9 cellular contexts compared by ENCODE assay signal in the genomic region with DNA sequence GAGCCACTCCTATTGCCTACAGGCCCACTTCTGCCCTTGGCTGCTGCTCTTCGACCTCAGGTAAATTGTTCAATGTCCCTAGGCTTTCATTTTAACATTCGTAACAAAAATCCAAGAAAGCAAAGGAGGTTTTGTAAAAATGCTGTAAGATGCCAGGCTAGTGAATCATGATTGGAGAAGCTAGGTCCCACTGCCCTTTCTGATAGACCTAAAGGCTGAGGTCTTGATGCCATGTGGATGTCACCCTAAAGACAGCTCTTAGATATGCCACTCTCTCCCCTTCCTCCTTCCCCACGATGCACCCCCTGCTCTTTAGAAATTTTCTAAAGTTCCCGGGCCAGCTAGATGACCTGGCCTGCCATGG. TPM values are rescaled to one million over a fixed set of nuclear protein-coding genes. Genes with fewer than 3 reads are reported as not detected.
DNase-seq lines count a peak whose midpoint lies in the region; ATAC-seq and TF ChIP-seq lines count a peak whose summit lies in the region.
"Had no signal": no experiment of that assay in that cellular context is flagged by ENCODE, and none has a peak within 500 bp of the region (broad histone marks: within the 10 kb centered on the region; RNA-seq: fewer than 3 reads in every experiment).

No MANE protein-coding gene starts in this region.

- H3K27ac Mint-ChIP-seq in chondrocyte (ENCODE audit: unreplicated experiment): peak overlapping the region; percentile 99
- peak overlapping the region in 1 of 2 donors; percentile 51 for H3K27ac Mint-ChIP-seq in natural killer cell treated with Interleukin-12 subunit alpha and Interleukin-12 subunit beta and Interleukin-15 and Interleukin-18, amount 100 ng/mL, for 72 hours

- H4K20me1 ChIP-seq in neural cell (ENCODE audit: insufficient read depth): no peaks in the 10 kb centered on the region
- no peaks in the 10 kb centered on the region; the same call in 1 of the 2 replicates for H4K20me1 ChIP-seq in MM.1S (ENCODE audit: insufficient read depth, low read length)

- H3K4me2 ChIP-seq in neural cell (ENCODE audit: low read length): no peak overlapping the region
- H3K4me2 ChIP-seq in MM.1S (ENCODE audit: low read depth, low read length): no peak overlapping the region

- TF ChIP-seq RAD21 in neural cell (conservative IDR thresholded peaks at IDR 0.05): no peak

- no peak for TF ChIP-seq EP300 in neural cell (conservative IDR thresholded peaks at IDR 0.05; ENCODE audit: poor library complexity, severe bottlenecking)

- H3K9me3 Mint-ChIP-seq in chondrocyte (ENCODE audit: low read depth): no peaks in the 10 kb centered on the region
- no peaks in the 10 kb centered on the region for H3K9me3 Mint-ChIP-seq in natural killer cell treated with Interleukin-12 subunit alpha and Interleukin-12 subunit beta and Interleukin-15 and Interleukin-18, amount 100 ng/mL, for 72 hours

- H3K4me1 Mint-ChIP-seq in chondrocyte (ENCODE audit: low read depth): peaks cover 50% of the 10 kb centered on the region
- peaks cover 6 to 11% of the 10 kb centered on the region in 2 donors for H3K4me1 Mint-ChIP-seq in natural killer cell treated with Interleukin-12 subunit alpha and Interleukin-12 subunit beta and Interleukin-15 and Interleukin-18, amount 100 ng/mL, for 72 hours (ENCODE audit: low read depth in 2 of 2)

- peak overlapping the region; percentile 28 for H3K9ac ChIP-seq in HUES6 (ENCODE audit: low read length)
- peak overlapping the region; percentile 43 for H3K9ac ChIP-seq in neural cell (ENCODE audit: low read length)
- H3K9ac ChIP-seq in MM.1S (ENCODE audit: low read length): no peak overlapping the region

- no peak overlapping the region for H3K4me3 ChIP-seq in ACC112 (ENCODE audit: low read depth, low read length)
- peak overlapping the region; percentile 21; the same call in 1 of the 2 replicates for H3K4me3 ChIP-seq in HUES6 (ENCODE audit: low read depth, low read length)
- no peak overlapping the region for H3K4me3 ChIP-seq in neural cell (ENCODE audit: low read length)
- no peak overlapping the region for H3K4me3 ChIP-seq in MM.1S (ENCODE audit: low read length)

- H3K27me3 ChIP-seq in ACC112 (ENCODE audit: insufficient read depth, low read length): no peaks in the 10 kb centered on the region
- no peaks in the 10 kb centered on the region for H3K27me3 ChIP-seq in HUES6 (ENCODE audit: control insufficient read depth, insufficient read depth, low read length)
- H3K27me3 ChIP-seq in neural cell (ENCODE audit: insufficient read depth, low read depth, low read length): no peaks in the 10 kb centered on the region
- no peaks in the 10 kb centered on the region for H3K27me3 ChIP-seq in MM.1S (replicated peaks; ENCODE audit: insufficient read depth, low read length)

- H3K4me3 Mint-ChIP-seq in chondrocyte (ENCODE audit: unreplicated experiment): no peak overlapping the region
- H3K4me3 Mint-ChIP-seq in natural killer cell treated with Interleukin-12 subunit alpha and Interleukin-12 subunit beta and Interleukin-15 and Interleukin-18, amount 100 ng/mL, for 72 hours: no peak overlapping the region

- H3K79me2 ChIP-seq in ACC112 (ENCODE audit: control insufficient read depth, insufficient read depth, low read length, unreplicated experiment) (no peaks in the 10 kb centered on the region), neural cell (replicated peaks; ENCODE audit: insufficient read depth, low read length) (no peaks in the 10 kb centered on the region), MM.1S (ENCODE audit: low read length) (no peaks in the 10 kb centered on the region)

- peaks cover 4% of the 10 kb centered on the region for H3F3A ChIP-seq in neural cell (ENCODE audit: insufficient read depth, low read length, poor library complexity, severe bottlenecking)
- peaks cover 9% of the 10 kb centered on the region for H3F3A ChIP-seq in MM.1S (ENCODE audit: insufficient read depth, low read length)

- H3K36me3 Mint-ChIP-seq in chondrocyte (ENCODE audit: low read depth): peaks cover 26% of the 10 kb centered on the region
- peaks cover 4% of the 10 kb centered on the region for H3K36me3 Mint-ChIP-seq in natural killer cell treated with Interleukin-12 subunit alpha and Interleukin-12 subunit beta and Interleukin-15 and Interleukin-18, amount 100 ng/mL, for 72 hours

- ATAC-seq in natural killer cell treated with Interleukin-12 subunit alpha and Interleukin-12 subunit beta and Interleukin-15 and Interleukin-18, amount 100 ng/mL, for 72 hours: no peak
- ATAC-seq: activated CD4-positive, CD25-positive, alpha-beta regulatory T cell treated with anti-CD3 and anti-CD28 coated beads, Interleukin-2, amount 50 U/mL, for 24 hours had no signal

- no peak for DNase-seq in chondrocyte (ENCODE audit: low spot score)
- DNase-seq in inferior parietal cortex (ENCODE audit: extremely low spot score): no peak
- DNase-seq in islet precursor cell: no peak
- DNase-seq in natural killer cell treated with Interleukin-12 subunit alpha and Interleukin-12 subunit beta and Interleukin-15 and Interleukin-18, amount 100 ng/mL, for 72 hours (ENCODE audit: low spot score): no peak
- DNase-seq in MM.1S: no peak

- TF ChIP-seq CTCF in chondrocyte (IDR thresholded peaks at IDR 0.05): no peak
- TF ChIP-seq CTCF in neural cell (IDR thresholded peaks at IDR 0.05; ENCODE audit: poor library complexity, severe bottlenecking): no peak
- TF ChIP-seq CTCF in MM.1S (IDR thresholded peaks at IDR 0.05; ENCODE audit: low read length): no peak

- H3K27me3 Mint-ChIP-seq in chondrocyte (ENCODE audit: low read depth): no peaks in the 10 kb centered on the region
- H3K27me3 Mint-ChIP-seq in natural killer cell treated with Interleukin-12 subunit alpha and Interleukin-12 subunit beta and Interleukin-15 and Interleukin-18, amount 100 ng/mL, for 72 hours: no peaks in the 10 kb centered on the region

- H2AFZ ChIP-seq in ACC112 (ENCODE audit: low read length, unreplicated experiment): no peak overlapping the region
- no peak overlapping the region for H2AFZ ChIP-seq in neural cell (ENCODE audit: low read depth, low read length)
- H2AFZ ChIP-seq in MM.1S (ENCODE audit: low read length): no peak overlapping the region

- H3K36me3 ChIP-seq in ACC112 (ENCODE audit: insufficient read depth, low read length) (peaks cover 23% of the 10 kb centered on the region; the same call in 1 of the 2 replicates), HUES6 (ENCODE audit: control insufficient read depth, insufficient read depth, low read length) (peaks cover 52% of the 10 kb centered on the region), neural cell (ENCODE audit: insufficient read depth, low read length) (peaks cover 13% of the 10 kb centered on the region), MM.1S (replicated peaks; ENCODE audit: insufficient read depth, low read length) (peaks cover 6% of the 10 kb centered on the region; the same call in 1 of the 2 replicates)

- peak overlapping the region; percentile 64 for H3K27ac ChIP-seq in ACC112 (ENCODE audit: low read depth, low read length)
- H3K27ac ChIP-seq in HUES6 (ENCODE audit: low read depth, low read length): peak overlapping the region; percentile 10; the same call in 1 of the 2 replicates
- H3K27ac ChIP-seq in neural cell (ENCODE audit: low read length): peak overlapping the region; percentile 77
- H3K27ac ChIP-seq in MM.1S (ENCODE audit: low read length): no peak overlapping the region

- H3K9me2 ChIP-seq in neural cell (ENCODE audit: insufficient read depth, low read length) (no peaks in the 10 kb centered on the region), MM.1S (replicated peaks; ENCODE audit: insufficient read depth, low read length) (no peaks in the 10 kb centered on the region)

- H3K9me3 ChIP-seq in HUES6 (ENCODE audit: control insufficient read depth, insufficient read depth, low read depth, low read length) (no peaks in the 10 kb centered on the region), neural cell (ENCODE audit: low read length) (no peaks in the 10 kb centered on the region), MM.1S (replicated peaks; ENCODE audit: insufficient read depth, low read length) (no peaks in the 10 kb centered on the region)

- H3K4me1 ChIP-seq in ACC112 (ENCODE audit: control insufficient read depth, insufficient read depth, low read length, unreplicated experiment) (peaks cover 32% of the 10 kb centered on the region), HUES6 (ENCODE audit: control insufficient read depth, insufficient read depth, low read length) (peaks cover 30% of the 10 kb centered on the region), MM.1S (ENCODE audit: low read length) (peaks cover 12% of the 10 kb centered on the region)

TF ChIP-seq in neural cell, 6 proteins besides CTCF, POLR2A, EP300 and RAD21 (continues in another document):
- TF ChIP-seq TAF1 (IDR thresholded peaks at IDR 0.05; ENCODE audit: low read depth): no peak
- no peak for TF ChIP-seq EZH2 (IDR thresholded peaks at IDR 0.05; ENCODE audit: borderline replicate concordance, insufficient read depth, low read length, poor library complexity, severe bottlenecking)
- no peak for TF ChIP-seq SMC3 (conservative IDR thresholded peaks at IDR 0.05; ENCODE audit: poor library complexity)
- TF ChIP-seq MXI1 (conservative IDR thresholded peaks at IDR 0.05; ENCODE audit: poor library complexity, severe bottlenecking): no peak

RNA-seq across cellular contexts. Expression of a gene that starts 9.9 kb away (rescaled TPM):
- total RNA-seq in chondrocyte: 13.9 to 15.8 TPM (median 14.1 TPM) in 3 replicates
- polyA plus RNA-seq in neural cell: 18.1 and 21.1 TPM in 2 replicates
- 10.1 and 12.2 TPM in 2 replicates for polyA minus RNA-seq in neural cell
- total RNA-seq in natural killer cell treated with Interleukin-12 subunit alpha and Interleukin-12 subunit beta and Interleukin-15 and Interleukin-18, amount 100 ng/mL, for 72 hours: 10 to 100 TPM; 20.5 to 26.9 TPM

RNA-seq across cellular contexts. Expression of a gene that starts 45.0 kb away (rescaled TPM):
- 66.3 to 89.3 TPM (median 80.9 TPM) in 3 replicates for total RNA-seq in chondrocyte
- 15.7 and 17.3 TPM in 2 replicates for polyA plus RNA-seq in neural cell
- 37.7 and 41.7 TPM in 2 replicates for polyA minus RNA-seq in neural cell
- 10 to 100 TPM; 80.9 to 88.9 TPM for total RNA-seq in natural killer cell treated with Interleukin-12 subunit alpha and Interleukin-12 subunit beta and Interleukin-15 and Interleukin-18, amount 100 ng/mL, for 72 hours

RNA-seq across cellular contexts. Expression of a gene that starts 49.2 kb away (rescaled TPM):
- 90.5 to 136 TPM (median 95.1 TPM) in 3 replicates for total RNA-seq in chondrocyte
- polyA plus RNA-seq in neural cell: 210 and 214 TPM in 2 replicates
- polyA minus RNA-seq in neural cell: 160 and 178 TPM in 2 replicates
- 100 to 1,000 TPM; 156 TPM for total RNA-seq in natural killer cell treated with Interleukin-12 subunit alpha and Interleukin-12 subunit beta and Interleukin-15 and Interleukin-18, amount 100 ng/mL, for 72 hours
